In genomic region chr2:231297108-231297908, GRCh38 we compare ENCODE assay signal across 8 cellular contexts.
DNase-seq lines count a peak whose midpoint lies in the region; TF ChIP-seq lines count a peak whose summit lies in the region.

No MANE protein-coding gene starts in this region.

- H3K9me3 Mint-ChIP-seq in Caco-2 (ENCODE audit: unreplicated experiment), result no peaks in the 10 kb centered on the region

- POLR2A ChIA-PET in Caco-2 (lab: Charles Lee), result interaction anchor here (0.6 kb wide), 1 partner anchor 154 kb away, joined by 17 read pairs; no protein-coding TSS in a partner anchor

- intact Hi-C loops in Caco-2 (cut with micrococcal nuclease; ENCODE audit: unreplicated experiment) (loop anchor here (1.0 to 2.0 kb wide), 3 partner anchors 71 to 155 kb away; no protein-coding TSS in a partner anchor), tibial artery (cut with DNase I; ENCODE audit: low total_unique reads) (loop anchor here (10.0 kb wide), 1 partner anchor 117 kb away; no protein-coding TSS in a partner anchor)

- H3K9me3 ChIP-seq in Caco-2, result no peaks in the 10 kb centered on the region
- no peaks in the 10 kb centered on the region for H3K9me3 ChIP-seq in tibial artery

- no peak overlapping the region for H3K4me3 Mint-ChIP-seq in Caco-2 (ENCODE audit: unreplicated experiment)

- H3K27ac Mint-ChIP-seq in Caco-2 (ENCODE audit: unreplicated experiment), result no peak overlapping the region

- no peaks in the 10 kb centered on the region for H3K36me3 Mint-ChIP-seq in Caco-2 (ENCODE audit: insufficient read depth, unreplicated experiment)

- peak; percentile 56 to 59 for DNase-seq in Caco-2
- DNase-seq in GM19238 (ENCODE audit: insufficient read length, low spot score), result peak; percentile 63
- peak; percentile 37 to 79 for DNase-seq in HL-60 (ENCODE audit: low read depth in 1 of 2, low spot score in 1 of 2)
- DNase-seq in SHP77 treated with DMSO at 0.1 percent for 48 hours (lab: John Stamatoyannopoulos, UW), result peak; percentile 26
- peak; percentile 79 for DNase-seq in ecto neural progenitor cell (ENCODE audit: low spot score)
- peak; percentile 69 to 76 for DNase-seq in lung microvascular endothelial cell (ENCODE audit: low read depth in 2 of 2)
- peak in 1 of 2 donors; percentile 52 for DNase-seq in tibial artery
- no peak for DNase-seq in GOT3 (lab: John Stamatoyannopoulos, UW)

- H3K36me3 ChIP-seq in Caco-2 (ENCODE audit: control insufficient read depth, insufficient read depth, low read length), result no peaks in the 10 kb centered on the region
- H3K36me3 ChIP-seq in tibial artery, result peaks cover 6 to 43% (median 20%) of the 10 kb centered on the region in 3 donors

- H3K27ac ChIP-seq in HL-60 (replicated peaks) (peak overlapping the region; percentile 49), tibial artery (no peak overlapping the region)

- no peak overlapping the region for H3K4me3 ChIP-seq in Caco-2 (ENCODE audit: low read depth, low read length)
- H3K4me3 ChIP-seq in HL-60 (replicated peaks; ENCODE audit: insufficient read depth, low read length), result no peak overlapping the region
- no peak overlapping the region for H3K4me3 ChIP-seq in tibial artery

- no peaks in the 10 kb centered on the region for H3K27me3 ChIP-seq in Caco-2 (replicated peaks; ENCODE audit: control insufficient read depth, insufficient read depth, low read length)
- no peaks in the 10 kb centered on the region for H3K27me3 ChIP-seq in HL-60 (ENCODE audit: insufficient read depth, poor library complexity, severe bottlenecking)
- no peaks in the 10 kb centered on the region for H3K27me3 ChIP-seq in tibial artery

- BruUV-seq in Caco-2 (replicated peaks; lab: Mats Ljungman, UMichigan), result no TSS peak

- CTCF ChIA-PET in Caco-2 (lab: Charles Lee), result interaction anchor here (0.5 to 1.2 kb wide), 6 partner anchors 9 to 156 kb away, joined by 3 to 11 read pairs (median 6); no protein-coding TSS in a partner anchor

- TF ChIP-seq CTCF in Caco-2 (IDR thresholded peaks at IDR 0.05; ENCODE audit: insufficient read depth in 1 of 2, low read depth in 1 of 2, low read length in 1 of 2, severe bottlenecking in 1 of 2, unreplicated experiment in 1 of 2) (peak; percentile 50 to 78), HL-60 (IDR thresholded peaks at IDR 0.05; ENCODE audit: insufficient read depth, low read length) (peak; percentile 69), tibial artery (IDR thresholded peaks at IDR 0.05) (peak; percentile 49 to 53)

- H3K4me1 ChIP-seq in Caco-2 (no peaks in the 10 kb centered on the region), tibial artery (no peaks in the 10 kb centered on the region)

- no peaks in the 10 kb centered on the region for H3K27me3 Mint-ChIP-seq in Caco-2 (ENCODE audit: insufficient read depth, unreplicated experiment)

- peaks cover 6% of the 10 kb centered on the region for H3K4me1 Mint-ChIP-seq in Caco-2 (ENCODE audit: low read depth, unreplicated experiment)
